In the genomic region with DNA sequence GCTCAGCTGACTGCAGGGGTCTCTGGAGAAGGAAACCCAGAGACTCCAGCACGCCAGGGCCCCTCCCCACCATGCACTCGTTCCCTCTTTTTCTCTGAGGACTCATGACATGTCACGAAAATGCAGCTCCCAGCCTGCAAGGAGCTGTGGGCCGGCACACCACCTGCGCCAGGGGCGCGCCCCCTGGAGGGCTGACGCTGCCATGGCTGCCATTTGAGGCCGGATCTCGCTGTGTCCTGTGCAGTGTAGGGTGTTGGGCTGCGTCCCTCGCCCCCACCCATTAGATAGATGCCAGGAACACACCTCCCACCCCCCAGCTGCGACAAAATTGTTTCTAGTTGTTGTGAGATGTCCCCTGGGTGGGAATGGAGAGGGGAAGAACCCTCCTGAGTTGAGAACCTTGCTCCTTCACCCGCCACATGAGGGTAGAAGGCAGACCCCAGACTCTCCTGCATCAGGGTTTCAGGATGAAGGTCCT, we compare ENCODE assay signal across 1 cellular context.
TF ChIP-seq lines count a peak whose summit lies in the region.

No MANE protein-coding gene starts in this region.

TF ChIP-seq in HepG2, 621 proteins besides CTCF, POLR2A, EP300 and RAD21 (continued from another document):
- TF ChIP-seq SMC3 (IDR thresholded peaks at IDR 0.05; ENCODE audit: low read length) (peak; percentile 24; the same call in 1 of the 2 replicates), ZNF550 (CRISPR knock-in tag; IDR thresholded peaks at IDR 0.05; ENCODE audit: borderline replicate concordance) (0 out of 2 replicates have a peak, but pooled peaks have one; percentile 26), RXRB (CRISPR knock-in tag; IDR thresholded peaks at IDR 0.05; ENCODE audit: borderline replicate concordance) (0 out of 2 replicates have a peak, but pooled peaks have one; percentile 12), MAFK (conservative IDR thresholded peaks at IDR 0.05 in 1 of 2, IDR thresholded peaks at IDR 0.05 in 1 of 2; ENCODE audit: low read length in 2 of 2) (no peak), JUND (CRISPR knock-in tag; IDR thresholded peaks at IDR 0.05) (no peak), ZNF737 (CRISPR knock-in tag; IDR thresholded peaks at IDR 0.05; ENCODE audit: borderline replicate concordance) (no peak), ZNF205 (CRISPR knock-in tag; IDR thresholded peaks at IDR 0.05) (no peak), ZKSCAN1 (IDR thresholded peaks at IDR 0.05; ENCODE audit: low read length) (no peak), HNRNPLL (IDR thresholded peaks at IDR 0.05; ENCODE audit: low read depth, low read length, poor library complexity, severe bottlenecking) (peak; percentile 52), SALL1 (CRISPR knock-in tag; IDR thresholded peaks at IDR 0.05) (peak; percentile 24; the same call in 1 of the 2 replicates)
- TF ChIP-seq, protein P1, sequence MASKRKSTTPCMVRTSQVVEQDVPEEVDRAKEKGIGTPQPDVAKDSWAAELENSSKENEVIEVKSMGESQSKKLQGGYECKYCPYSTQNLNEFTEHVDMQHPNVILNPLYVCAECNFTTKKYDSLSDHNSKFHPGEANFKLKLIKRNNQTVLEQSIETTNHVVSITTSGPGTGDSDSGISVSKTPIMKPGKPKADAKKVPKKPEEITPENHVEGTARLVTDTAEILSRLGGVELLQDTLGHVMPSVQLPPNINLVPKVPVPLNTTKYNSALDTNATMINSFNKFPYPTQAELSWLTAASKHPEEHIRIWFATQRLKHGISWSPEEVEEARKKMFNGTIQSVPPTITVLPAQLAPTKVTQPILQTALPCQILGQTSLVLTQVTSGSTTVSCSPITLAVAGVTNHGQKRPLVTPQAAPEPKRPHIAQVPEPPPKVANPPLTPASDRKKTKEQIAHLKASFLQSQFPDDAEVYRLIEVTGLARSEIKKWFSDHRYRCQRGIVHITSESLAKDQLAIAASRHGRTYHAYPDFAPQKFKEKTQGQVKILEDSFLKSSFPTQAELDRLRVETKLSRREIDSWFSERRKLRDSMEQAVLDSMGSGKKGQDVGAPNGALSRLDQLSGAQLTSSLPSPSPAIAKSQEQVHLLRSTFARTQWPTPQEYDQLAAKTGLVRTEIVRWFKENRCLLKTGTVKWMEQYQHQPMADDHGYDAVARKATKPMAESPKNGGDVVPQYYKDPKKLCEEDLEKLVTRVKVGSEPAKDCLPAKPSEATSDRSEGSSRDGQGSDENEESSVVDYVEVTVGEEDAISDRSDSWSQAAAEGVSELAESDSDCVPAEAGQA (IDR thresholded peaks at IDR 0.05; ENCODE audit: low read depth): peak; percentile 53; the same call in 1 of the 2 replicates
- TF ChIP-seq, protein P1 (CRISPR knock-in tag; IDR thresholded peaks at IDR 0.05; ENCODE audit: borderline replicate concordance): no peak
- TF ChIP-seq, protein P2, sequence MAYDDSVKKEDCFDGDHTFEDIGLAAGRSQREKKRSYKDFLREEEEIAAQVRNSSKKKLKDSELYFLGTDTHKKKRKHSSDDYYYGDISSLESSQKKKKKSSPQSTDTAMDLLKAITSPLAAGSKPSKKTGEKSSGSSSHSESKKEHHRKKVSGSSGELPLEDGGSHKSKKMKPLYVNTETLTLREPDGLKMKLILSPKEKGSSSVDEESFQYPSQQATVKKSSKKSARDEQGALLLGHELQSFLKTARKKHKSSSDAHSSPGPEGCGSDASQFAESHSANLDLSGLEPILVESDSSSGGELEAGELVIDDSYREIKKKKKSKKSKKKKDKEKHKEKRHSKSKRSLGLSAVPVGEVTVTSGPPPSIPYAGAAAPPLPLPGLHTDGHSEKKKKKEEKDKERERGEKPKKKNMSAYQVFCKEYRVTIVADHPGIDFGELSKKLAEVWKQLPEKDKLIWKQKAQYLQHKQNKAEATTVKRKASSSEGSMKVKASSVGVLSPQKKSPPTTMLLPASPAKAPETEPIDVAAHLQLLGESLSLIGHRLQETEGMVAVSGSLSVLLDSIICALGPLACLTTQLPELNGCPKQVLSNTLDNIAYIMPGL (CRISPR knock-in tag; IDR thresholded peaks at IDR 0.05; ENCODE audit: borderline replicate concordance in 1 of 2, low read depth in 1 of 2): peak; percentile 41 to 55; a peak in 2 of 4 replicates
- TF ChIP-seq, protein P3, sequence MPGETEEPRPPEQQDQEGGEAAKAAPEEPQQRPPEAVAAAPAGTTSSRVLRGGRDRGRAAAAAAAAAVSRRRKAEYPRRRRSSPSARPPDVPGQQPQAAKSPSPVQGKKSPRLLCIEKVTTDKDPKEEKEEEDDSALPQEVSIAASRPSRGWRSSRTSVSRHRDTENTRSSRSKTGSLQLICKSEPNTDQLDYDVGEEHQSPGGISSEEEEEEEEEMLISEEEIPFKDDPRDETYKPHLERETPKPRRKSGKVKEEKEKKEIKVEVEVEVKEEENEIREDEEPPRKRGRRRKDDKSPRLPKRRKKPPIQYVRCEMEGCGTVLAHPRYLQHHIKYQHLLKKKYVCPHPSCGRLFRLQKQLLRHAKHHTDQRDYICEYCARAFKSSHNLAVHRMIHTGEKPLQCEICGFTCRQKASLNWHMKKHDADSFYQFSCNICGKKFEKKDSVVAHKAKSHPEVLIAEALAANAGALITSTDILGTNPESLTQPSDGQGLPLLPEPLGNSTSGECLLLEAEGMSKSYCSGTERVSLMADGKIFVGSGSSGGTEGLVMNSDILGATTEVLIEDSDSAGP (CRISPR knock-in tag; IDR thresholded peaks at IDR 0.05; ENCODE audit: borderline replicate concordance): peak; percentile 56; the same call in 1 of the 2 replicates
- TF ChIP-seq, protein P4, sequence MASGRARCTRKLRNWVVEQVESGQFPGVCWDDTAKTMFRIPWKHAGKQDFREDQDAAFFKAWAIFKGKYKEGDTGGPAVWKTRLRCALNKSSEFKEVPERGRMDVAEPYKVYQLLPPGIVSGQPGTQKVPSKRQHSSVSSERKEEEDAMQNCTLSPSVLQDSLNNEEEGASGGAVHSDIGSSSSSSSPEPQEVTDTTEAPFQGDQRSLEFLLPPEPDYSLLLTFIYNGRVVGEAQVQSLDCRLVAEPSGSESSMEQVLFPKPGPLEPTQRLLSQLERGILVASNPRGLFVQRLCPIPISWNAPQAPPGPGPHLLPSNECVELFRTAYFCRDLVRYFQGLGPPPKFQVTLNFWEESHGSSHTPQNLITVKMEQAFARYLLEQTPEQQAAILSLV (CRISPR knock-in tag; IDR thresholded peaks at IDR 0.05; ENCODE audit: borderline replicate concordance): no peak
- TF ChIP-seq, protein P5, sequence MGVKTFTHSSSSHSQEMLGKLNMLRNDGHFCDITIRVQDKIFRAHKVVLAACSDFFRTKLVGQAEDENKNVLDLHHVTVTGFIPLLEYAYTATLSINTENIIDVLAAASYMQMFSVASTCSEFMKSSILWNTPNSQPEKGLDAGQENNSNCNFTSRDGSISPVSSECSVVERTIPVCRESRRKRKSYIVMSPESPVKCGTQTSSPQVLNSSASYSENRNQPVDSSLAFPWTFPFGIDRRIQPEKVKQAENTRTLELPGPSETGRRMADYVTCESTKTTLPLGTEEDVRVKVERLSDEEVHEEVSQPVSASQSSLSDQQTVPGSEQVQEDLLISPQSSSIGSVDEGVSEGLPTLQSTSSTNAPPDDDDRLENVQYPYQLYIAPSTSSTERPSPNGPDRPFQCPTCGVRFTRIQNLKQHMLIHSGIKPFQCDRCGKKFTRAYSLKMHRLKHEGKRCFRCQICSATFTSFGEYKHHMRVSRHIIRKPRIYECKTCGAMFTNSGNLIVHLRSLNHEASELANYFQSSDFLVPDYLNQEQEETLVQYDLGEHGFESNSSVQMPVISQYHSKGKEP (CRISPR knock-in tag; IDR thresholded peaks at IDR 0.05): no peak
